In genomic region chr12:113260636-113261300, GRCh38 we compare ENCODE assay signal across 15 cellular contexts. TPM values are rescaled to one million over a fixed set of nuclear protein-coding genes. Genes with fewer than 3 reads are reported as not detected.
DNase-seq lines count a peak whose midpoint lies in the region; ATAC-seq, FAIRE-seq and TF ChIP-seq lines count a peak whose summit lies in the region.
"Had no signal": no experiment of that assay in that cellular context is flagged by ENCODE, and none has a peak within 500 bp of the region (broad histone marks: within the 10 kb centered on the region; RNA-seq: fewer than 3 reads in every experiment).

No MANE protein-coding gene starts in this region.

- H4K20me1 ChIP-seq in HepG2 (ENCODE audit: insufficient read depth, low read length): no peaks in the 10 kb centered on the region

- no peaks in the 10 kb centered on the region for H3K79me2 ChIP-seq in HepG2 (ENCODE audit: insufficient read depth, low read length)

- in situ Hi-C loops in HepG2 (cut with HindIII; ENCODE audit: extremely low pct_ligation_motif_present, low pct_unique_long_range_greater_than_20kb): no loop called here

- WGBS in liver: 84% methylated on average over 12 of the region's 12 CpGs
- WGBS in HepG2 (ENCODE audit: low lambda C conversion rate): 97% methylated on average over 12 of the region's 12 CpGs
- WGBS in aorta, 2 donors: 46 to 47% methylated on average over 12 of the region's 12 CpGs

- TF ChIP-seq EP300 in HepG2 (IDR thresholded peaks at IDR 0.05; ENCODE audit: low read depth in 2 of 2, low read length in 2 of 2): no peak
- no peak for TF ChIP-seq EP300 in HepG2 (CRISPR knock-in tag; IDR thresholded peaks at IDR 0.05; ENCODE audit: borderline replicate concordance)

- H3K9me3 ChIP-seq in liver (ENCODE audit: control insufficient read depth in 4 of 4, low read length in 3 of 4): no peaks in the 10 kb centered on the region
- H3K9me3 ChIP-seq in HepG2 (ENCODE audit: low read length): no peaks in the 10 kb centered on the region
- H3K9me3 ChIP-seq in aorta (ENCODE audit: control insufficient read depth, low read length): no peaks in the 10 kb centered on the region
- no peaks in the 10 kb centered on the region for H3K9me3 ChIP-seq in A673 (ENCODE audit: low read depth, low read length, poor library complexity, severe bottlenecking)
- H3K9me3 ChIP-seq: SJCRH30 had no signal

- ATAC-seq in HepG2 (no peak), aorta (ENCODE audit: low FRiP score) (peak; percentile 39), HG03025 (IDR thresholded peaks at IDR 0.05; ENCODE audit: low FRiP score, unreplicated experiment) (no peak)
- ATAC-seq: activated CD4-positive, CD25-positive, alpha-beta regulatory T cell treated with anti-CD3 and anti-CD28 coated beads, Interleukin-2, amount 50 U/mL, for 24 hours; foreskin keratinocyte; K562 had no signal

- H3K27me3 ChIP-seq in liver (ENCODE audit: control insufficient read depth in 4 of 4, insufficient read depth in 4 of 4, low read length in 3 of 4): no peaks in the 10 kb centered on the region
- H3K27me3 ChIP-seq in HepG2 (ENCODE audit: control insufficient read depth in 1 of 2, insufficient read depth in 2 of 2, low read length in 2 of 2): no peaks in the 10 kb centered on the region
- H3K27me3 ChIP-seq in aorta (ENCODE audit: control insufficient read depth in 1 of 2, insufficient read depth in 2 of 2, low read length in 1 of 2): no peaks in the 10 kb centered on the region
- H3K27me3 ChIP-seq in A673 (replicated peaks; ENCODE audit: insufficient read depth, low read depth, low read length, poor library complexity): no peaks in the 10 kb centered on the region
- H3K27me3 ChIP-seq: foreskin keratinocyte, SJCRH30 had no signal

- H3K9ac ChIP-seq in liver (ENCODE audit: low read depth in 1 of 2, low read length in 2 of 2): no peak overlapping the region
- no peak overlapping the region for H3K9ac ChIP-seq in HepG2 (ENCODE audit: insufficient read depth, low read depth, low read length)

- H3K4me3 ChIP-seq in liver (ENCODE audit: low read depth in 1 of 3, low read length in 3 of 3) (no peak overlapping the region), HepG2 (replicated peaks in 1 of 3; ENCODE audit: insufficient read depth in 1 of 3, low read depth in 2 of 3, low read length in 3 of 3) (no peak overlapping the region), coronary artery (no peak overlapping the region), aorta (ENCODE audit: low read length in 2 of 2) (no peak overlapping the region), A673 (ENCODE audit: low read depth, low read length, poor library complexity, severe bottlenecking) (no peak overlapping the region)
- H3K4me3 ChIP-seq: K562, SJCRH30 had no signal

- H3K4me1 ChIP-seq in liver (ENCODE audit: control insufficient read depth in 4 of 4, insufficient read depth in 4 of 4, low read length in 3 of 4) (peaks cover 4 to 28% (median 17%) of the 10 kb centered on the region in 4 donors), HepG2 (ENCODE audit: insufficient read depth, low read length) (peaks cover 33% of the 10 kb centered on the region), aorta (ENCODE audit: control insufficient read depth in 1 of 2, insufficient read depth in 2 of 2, low read length in 2 of 2) (peaks cover 2 to 5% of the 10 kb centered on the region in 2 donors), A673 (ENCODE audit: insufficient read depth, low read length, poor library complexity, severe bottlenecking) (peaks cover 14% of the 10 kb centered on the region)
- H3K4me1 ChIP-seq: foreskin keratinocyte had no signal

- intact Hi-C loops in HepG2 (cut with micrococcal nuclease; ENCODE audit: unreplicated experiment) (no loop called here), posterior vena cava (cut with DNase I) (no loop called here), aorta (cut with DNase I) (no loop called here), A673 (cut with micrococcal nuclease; ENCODE audit: unreplicated experiment) (loop anchor here (1.0 kb wide), 1 partner anchor 22 kb away; no protein-coding TSS in a partner anchor)

- POLR2A ChIA-PET in HepG2 (lab: Yijun Ruan, JAX) (no interaction called here), A673 (lab: Charles Lee; ENCODE audit: low non-redundant PET) (interaction anchor here (0.8 kb wide), 1 partner anchor 16 kb away, joined by 3 read pairs; no protein-coding TSS in a partner anchor)

- H3K36me3 ChIP-seq in liver (ENCODE audit: control insufficient read depth in 4 of 4, insufficient read depth in 3 of 4, low read depth in 1 of 4, low read length in 3 of 4) (peaks cover 0 to 4% (median 0%) of the 10 kb centered on the region in 4 donors), HepG2 (replicated peaks in 1 of 2; ENCODE audit: control insufficient read depth in 1 of 2, insufficient read depth in 2 of 2, low read length in 2 of 2) (peaks cover 2 to 8% of the 10 kb centered on the region in 2 experiments; a peak in 3 of 5 replicates), aorta (ENCODE audit: control insufficient read depth in 1 of 2, insufficient read depth in 2 of 2, low read length in 1 of 2) (peaks cover 0 to 2% of the 10 kb centered on the region in 2 donors), A673 (ENCODE audit: insufficient read depth, low read length, poor library complexity, severe bottlenecking) (no peaks in the 10 kb centered on the region)
- H3K36me3 ChIP-seq: SJCRH30 had no signal

- CTCF ChIA-PET in HepG2 (lab: Yijun Ruan, JAX; ENCODE audit: low intra/inter-chr PET ratio, low total read pairs): no interaction called here
- CTCF ChIA-PET in A673 (lab: Charles Lee): interaction anchor here (0.7 kb wide), 1 partner anchor 50 kb away, joined by 5 read pairs; no protein-coding TSS in a partner anchor

- TF ChIP-seq RAD21 in liver (IDR thresholded peaks at IDR 0.05) (no peak), HepG2 (CRISPR knock-in tag; IDR thresholded peaks at IDR 0.05) (no peak)

- no peak for FAIRE-seq in HepG2 (lab: Jason Lieb, UNC)
- FAIRE-seq: GM18507, K562 had no signal

- TF ChIP-seq POLR2A in HepG2 (IDR thresholded peaks at IDR 0.05; ENCODE audit: insufficient read depth in 1 of 2, low read depth in 2 of 2, low read length in 2 of 2): no peak

- H3K4me2 ChIP-seq in HepG2 (ENCODE audit: low read depth, low read length): no peak overlapping the region

- H3K27ac ChIP-seq in liver (ENCODE audit: low read depth in 1 of 2, low read length in 2 of 2): peak overlapping the region; percentile 65 to 76
- no peak overlapping the region for H3K27ac ChIP-seq in HepG2 (ENCODE audit: extremely low read length, insufficient read depth, low read length)
- H3K27ac ChIP-seq in coronary artery: peak overlapping the region; percentile 81 to 91
- H3K27ac ChIP-seq in aorta (ENCODE audit: low read depth in 1 of 2, low read length in 2 of 2): peak overlapping the region; percentile 29 to 41
- H3K27ac ChIP-seq in A673 (ENCODE audit: low read depth, low read length, poor library complexity, severe bottlenecking): no peak overlapping the region
- H3K27ac ChIP-seq: foreskin keratinocyte, SJCRH30 had no signal

- no peak for TF ChIP-seq CTCF in liver (IDR thresholded peaks at IDR 0.05; ENCODE audit: low read depth, low read length, missing input control)
- no peak for TF ChIP-seq CTCF in HepG2 (CRISPR knock-in tag; IDR thresholded peaks at IDR 0.05)
- TF ChIP-seq CTCF in coronary artery (IDR thresholded peaks at IDR 0.05): no peak
- TF ChIP-seq CTCF in A673 (conservative IDR thresholded peaks at IDR 0.05; ENCODE audit: low read depth, low read length): no peak

- no peak overlapping the region for H2AFZ ChIP-seq in HepG2 (ENCODE audit: low read length)

- BruUV-seq in HepG2 (replicated peaks; lab: Mats Ljungman, UMichigan) (no TSS peak), A673 (replicated peaks; lab: Mats Ljungman, UMichigan) (no TSS peak)

- DNase-seq in HepG2 (ENCODE audit: low spot score) (no peak), coronary artery (ENCODE audit: low spot score) (no peak), posterior vena cava (ENCODE audit: low spot score) (peak; percentile 28), aorta (peak in 1 of 2 donors; percentile 35), A673 (ENCODE audit: low spot score) (no peak), NCI-H510A treated with DMSO at 0.1 percent for 48 hours (lab: John Stamatoyannopoulos, UW) (no peak)
- DNase-seq: dermis blood vessel endothelial cell, foreskin keratinocyte, retina, SJCRH30 had no signal

RNA-seq across cellular contexts. Expression of gene TPCN1, which starts 39.5 kb away (rescaled TPM):
- 10 to 100 TPM; 11.1 to 19.2 TPM for total RNA-seq in liver
- 10 to 100 TPM in 1 of 2 donors, 1 to 10 TPM in 1; 8.6 to 16.4 TPM for polyA plus RNA-seq in liver
- total RNA-seq in HepG2 (2016; rRNA removed; fragmentation: Illumina TruSeq; extraction: Trizol): 3.8 and 8.0 TPM in 2 replicates
- 4.4 and 4.6 TPM in 2 replicates for total RNA-seq in HepG2 (2016; cell fraction: cytosol; rRNA removed; fragmentation: Illumina TruSeq; extraction: Trizol; ENCODE audit: low read depth)
- total RNA-seq in HepG2 (2016; cell fraction: insoluble cytoplasmic fraction; rRNA removed; fragmentation: Illumina TruSeq; extraction: Trizol): 3.0 and 10.0 TPM in 2 replicates
- total RNA-seq in HepG2 (2016; cell fraction: membrane; rRNA removed; fragmentation: Illumina TruSeq; extraction: Trizol): 4.2 and 4.5 TPM in 2 replicates
- 12.3 and 15.7 TPM in 2 replicates for total RNA-seq in HepG2 (2016; cell fraction: nucleus; rRNA removed; fragmentation: Illumina TruSeq; extraction: Trizol)
- polyA plus RNA-seq in HepG2 (2011; rRNA removed): 26.8 and 33.5 TPM in 2 replicates
- 10.3 and 10.4 TPM in 2 replicates for polyA plus RNA-seq in HepG2 (2011; cell fraction: cytosol; rRNA removed)
- 183 and 201 TPM in 2 replicates for polyA plus RNA-seq in HepG2 (2011; cell fraction: nucleus; rRNA removed)
- 18.0 and 21.8 TPM in 2 replicates for polyA plus RNA-seq in HepG2 (2012)
- 0.84 and 1.4 TPM in 2 replicates for polyA plus RNA-seq in HepG2 (2016; cell fraction: cytosol; fragmentation: Illumina TruSeq; extraction: Trizol; ENCODE audit: low read depth)
- polyA plus RNA-seq in HepG2 (2016; cell fraction: insoluble cytoplasmic fraction; fragmentation: Illumina TruSeq; extraction: Trizol; ENCODE audit: low read depth): 3.5 and 4.1 TPM in 2 replicates
- 2.5 and 2.8 TPM in 2 replicates for polyA plus RNA-seq in HepG2 (2016; cell fraction: membrane; fragmentation: Illumina TruSeq; extraction: Trizol; ENCODE audit: low read depth)
- 42.1 and 42.8 TPM in 2 replicates for polyA plus RNA-seq in HepG2 (2016; cell fraction: nucleus; fragmentation: Illumina TruSeq; extraction: Trizol; ENCODE audit: insufficient read depth, low read depth)
- 40.0 and 48.9 TPM in 2 replicates for polyA minus RNA-seq in HepG2 (2011; rRNA and poly(A)+ RNA removed; ENCODE audit: low replicate concordance)
- 7.3 and 9.8 TPM in 2 replicates for polyA minus RNA-seq in HepG2 (2011; cell fraction: cytosol; rRNA and poly(A)+ RNA removed)
- polyA minus RNA-seq in HepG2 (2011; cell fraction: nucleus; rRNA and poly(A)+ RNA removed): 45.8 and 47.1 TPM in 2 replicates
- 10 to 100 TPM; 28.8 to 50.8 TPM for total RNA-seq in posterior vena cava
- 100 to 1,000 TPM in 1 of 2 donors, 10 to 100 TPM in 1; 65.9 to 128 TPM for total RNA-seq in aorta
- polyA plus RNA-seq in aorta: 100 to 1,000 TPM in 1 of 2 donors, 10 to 100 TPM in 1; 21.4 to 108 TPM
- 18.8 and 25.8 TPM in 2 replicates for total RNA-seq in A673 (2021)

Comparison
In these comparisons a context has a peak if more than half of its experiments do, and no peak if none do; other contexts are left out.
1. H3K27ac ChIP-seq: peak in liver (2 of 2), coronary artery (2 of 2) and aorta (2 of 2); none in HepG2 (single experiment) and A673 (single experiment).